Comparison of ENCODE assay signal across 18 cellular contexts in the genomic region with DNA sequence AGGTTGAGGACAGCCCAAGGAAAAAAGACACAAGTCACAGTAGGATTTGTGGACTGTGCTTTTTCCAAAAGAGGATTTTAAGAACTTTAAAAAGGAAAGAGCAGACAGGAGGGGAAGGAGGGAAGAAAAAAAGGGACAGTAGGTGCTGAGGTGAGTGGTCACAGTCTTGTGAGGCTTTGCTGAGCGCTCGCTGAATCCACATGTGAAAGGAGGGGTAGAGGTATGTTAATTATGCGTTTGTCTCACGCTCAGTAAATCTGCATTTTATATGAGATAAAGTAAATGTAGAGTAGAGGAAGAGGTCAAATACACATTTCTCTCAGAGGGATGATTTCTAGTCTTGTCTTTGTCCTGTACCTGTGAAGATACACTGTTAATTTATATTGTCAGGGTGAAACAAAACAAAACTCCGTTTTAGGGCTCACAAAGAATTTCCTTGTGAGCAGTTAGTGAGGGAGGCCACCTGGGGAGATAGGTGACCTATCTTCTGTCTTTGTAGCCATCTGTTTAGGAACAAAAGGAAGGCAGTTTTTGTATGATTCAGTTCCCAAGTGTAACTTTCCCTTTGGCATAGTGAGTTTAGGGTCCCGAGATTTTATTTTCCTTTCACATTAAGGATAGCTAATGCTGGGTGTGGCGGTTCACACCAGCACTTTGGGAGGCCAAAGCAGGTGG. TPM values are rescaled to one million over a fixed set of nuclear protein-coding genes. Genes with fewer than 3 reads are reported as not detected.
A peak's percentile ranks its signal among the peaks of the same experiment; 100 is the strongest.
DNase-seq lines count a peak whose midpoint lies in the region; TF ChIP-seq lines count a peak whose summit lies in the region.
"Had no signal": no experiment of that assay in that cellular context is flagged by ENCODE, and none has a peak within 500 bp of the region (broad histone marks: within the 10 kb centered on the region; RNA-seq: fewer than 3 reads in every experiment).

No MANE protein-coding gene starts in this region.

- no peaks in the 10 kb centered on the region for H4K20me1 ChIP-seq in MM.1S (ENCODE audit: insufficient read depth, low read length)
- H4K20me1 ChIP-seq in mammary epithelial cell (ENCODE audit: insufficient read depth, low read length): no peaks in the 10 kb centered on the region
- H4K20me1 ChIP-seq: BLaER1 had no signal

- intact Hi-C loops in mammary epithelial cell (cut with micrococcal nuclease) (loop anchor here (1.0 kb wide), 1 partner anchor 10 kb away; no protein-coding TSS in a partner anchor), transverse colon (cut with DNase I; ENCODE audit: low total_unique reads) (no loop called here)

- TF ChIP-seq CTCF in MM.1S (IDR thresholded peaks at IDR 0.05; ENCODE audit: low read length): no peak
- TF ChIP-seq CTCF in mammary epithelial cell (conservative IDR thresholded peaks at IDR 0.05 in 1 of 2, IDR thresholded peaks at IDR 0.05 in 1 of 2; ENCODE audit: extremely low read depth in 1 of 2, insufficient read depth in 1 of 2, low read depth in 1 of 2, low read length in 2 of 2): no peak
- TF ChIP-seq CTCF in transverse colon (IDR thresholded peaks at IDR 0.05): no peak
- TF ChIP-seq CTCF in tibial nerve (IDR thresholded peaks at IDR 0.05): no peak

- H3K9me3 ChIP-seq in MM.1S (replicated peaks; ENCODE audit: insufficient read depth, low read length) (no peaks in the 10 kb centered on the region), mammary epithelial cell (replicated peaks; ENCODE audit: insufficient read depth, low read length) (no peaks in the 10 kb centered on the region), iPS-20b (ENCODE audit: insufficient read depth, low read depth, low read length) (no peaks in the 10 kb centered on the region), transverse colon (peaks cover 0 to 3% of the 10 kb centered on the region in 2 donors), tibial nerve (peaks cover 0 to 14% (median 0%) of the 10 kb centered on the region in 4 donors)

- no peaks in the 10 kb centered on the region for H3K9me2 ChIP-seq in MM.1S (replicated peaks; ENCODE audit: insufficient read depth, low read length)

- H3K4me3 ChIP-seq in H7 (ENCODE audit: insufficient read depth, low read depth, low read length) (no peak overlapping the region), MM.1S (ENCODE audit: low read length) (no peak overlapping the region), mammary epithelial cell (replicated peaks in 1 of 3; ENCODE audit: insufficient read depth in 1 of 3, low read depth in 2 of 3, low read length in 3 of 3) (peak overlapping the region; percentile 2 to 31 (median 12)), iPS-20b (ENCODE audit: low read length) (peak overlapping the region; percentile 32; the same call in 1 of the 2 replicates), transverse colon (no peak overlapping the region), tibial nerve (no peak overlapping the region)
- H3K4me3 ChIP-seq: BLaER1, GM12878 had no signal

- dilution Hi-C loops in mammary epithelial cell (cut with HindIII; ENCODE audit: low sequenced_read_pairs): no loop called here

- H3K9ac ChIP-seq in MM.1S (ENCODE audit: low read length) (no peak overlapping the region), mammary epithelial cell (ENCODE audit: insufficient read depth, low read length) (no peak overlapping the region), iPS-20b (ENCODE audit: low read depth, low read length) (0 out of 2 replicates have a peak overlapping the region, but pooled peaks have one; percentile 12)
- H3K9ac ChIP-seq: BLaER1 had no signal

- no TSS peak for BruUV-seq in mammary epithelial cell (replicated peaks; lab: Mats Ljungman, UMichigan)

- no peaks in the 10 kb centered on the region for H3F3A ChIP-seq in MM.1S (ENCODE audit: insufficient read depth, low read length)

- TF ChIP-seq POLR2A in transverse colon (IDR thresholded peaks at IDR 0.05) (no peak), tibial nerve (IDR thresholded peaks at IDR 0.05) (no peak)

- no peaks in the 10 kb centered on the region for H3K27me3 ChIP-seq in H7 (ENCODE audit: control insufficient read depth, insufficient read depth, low read length)
- no peaks in the 10 kb centered on the region for H3K27me3 ChIP-seq in MM.1S (replicated peaks; ENCODE audit: insufficient read depth, low read length)
- H3K27me3 ChIP-seq in mammary epithelial cell (ENCODE audit: insufficient read depth, low read length): no peaks in the 10 kb centered on the region
- H3K27me3 ChIP-seq in iPS-20b (ENCODE audit: insufficient read depth, low read length): no peaks in the 10 kb centered on the region
- no peaks in the 10 kb centered on the region for H3K27me3 ChIP-seq in transverse colon
- no peaks in the 10 kb centered on the region for H3K27me3 ChIP-seq in tibial nerve
- H3K27me3 ChIP-seq: BLaER1 had no signal

- H3K36me3 ChIP-seq in H7 (replicated peaks; ENCODE audit: control insufficient read depth, insufficient read depth, low read length): no peaks in the 10 kb centered on the region
- no peaks in the 10 kb centered on the region for H3K36me3 ChIP-seq in MM.1S (replicated peaks; ENCODE audit: insufficient read depth, low read length)
- H3K36me3 ChIP-seq in mammary epithelial cell (ENCODE audit: insufficient read depth, low read length): no peaks in the 10 kb centered on the region
- H3K36me3 ChIP-seq in iPS-20b (ENCODE audit: insufficient read depth, low read depth, low read length): no peaks in the 10 kb centered on the region
- H3K36me3 ChIP-seq in transverse colon: no peaks in the 10 kb centered on the region
- no peaks in the 10 kb centered on the region for H3K36me3 ChIP-seq in tibial nerve
- H3K36me3 ChIP-seq: BLaER1 had no signal

- no peaks in the 10 kb centered on the region for H3K4me1 ChIP-seq in MM.1S (ENCODE audit: low read length)
- no peaks in the 10 kb centered on the region for H3K4me1 ChIP-seq in mammary epithelial cell (ENCODE audit: insufficient read depth, low read length)
- H3K4me1 ChIP-seq in iPS-20b (ENCODE audit: insufficient read depth, low read length): peaks cover 12% of the 10 kb centered on the region; the same call in 1 of the 2 replicates
- H3K4me1 ChIP-seq in transverse colon: no peaks in the 10 kb centered on the region
- no peaks in the 10 kb centered on the region for H3K4me1 ChIP-seq in tibial nerve
- H3K4me1 ChIP-seq: BLaER1 had no signal

- H3K4me2 ChIP-seq in MM.1S (ENCODE audit: low read depth, low read length) (peak overlapping the region; percentile 16; the same call in 1 of the 2 replicates), mammary epithelial cell (ENCODE audit: insufficient read depth, low read depth, low read length) (peak overlapping the region; percentile 68)
- H3K4me2 ChIP-seq: BLaER1 had no signal

- WGBS in mammary epithelial cell (ENCODE audit: low coverage, missing lambda C conversion rate): 71% methylated on average over 7 of the region's 7 CpGs
- WGBS in transverse colon (ENCODE audit: low coverage in 1 of 2), 2 donors: 80 to 81% methylated on average over 5 to 7 of the region's 7 CpGs
- 67 to 76% methylated on average over 7 of the region's 7 CpGs for WGBS in tibial nerve, 2 donors

- TF ChIP-seq EP300 in transverse colon (IDR thresholded peaks at IDR 0.05; ENCODE audit: low read depth) (no peak), tibial nerve (IDR thresholded peaks at IDR 0.05) (no peak)

- no peak overlapping the region for H2AFZ ChIP-seq in MM.1S (ENCODE audit: low read length)
- H2AFZ ChIP-seq in mammary epithelial cell (ENCODE audit: low read depth, low read length): peak overlapping the region; percentile 75

- no peaks in the 10 kb centered on the region for H3K79me2 ChIP-seq in MM.1S (ENCODE audit: low read length)
- H3K79me2 ChIP-seq in mammary epithelial cell (ENCODE audit: insufficient read depth, low read length): peaks cover 3% of the 10 kb centered on the region

- H3K27ac ChIP-seq in MM.1S (ENCODE audit: low read length): no peak overlapping the region
- peak overlapping the region; percentile 29 for H3K27ac ChIP-seq in mammary epithelial cell (ENCODE audit: insufficient read depth, low read depth, low read length)
- no peak overlapping the region for H3K27ac ChIP-seq in iPS-20b (ENCODE audit: low read length)
- no peak overlapping the region for H3K27ac ChIP-seq in transverse colon
- H3K27ac ChIP-seq in tibial nerve: no peak overlapping the region
- H3K27ac ChIP-seq: BLaER1 had no signal

- CTCF ChIA-PET in mammary epithelial cell (lab: Charles Lee; ENCODE audit: low non-redundant PET): no interaction called here

- DNase-seq in H7: peak; percentile 54
- DNase-seq in MM.1S: no peak
- peak; percentile 9 for DNase-seq in mammary epithelial cell
- no peak for DNase-seq in NCI-H524 treated with DMSO at 0.1 percent for 48 hours (lab: John Stamatoyannopoulos, UW)
- DNase-seq in transverse colon: no peak
- DNase-seq in tibial nerve (ENCODE audit: low spot score in 2 of 2): no peak
- DNase-seq in NCI-H146 (lab: John Stamatoyannopoulos, UW): no peak
- DNase-seq: CD4-positive, alpha-beta memory T cell; DMS153; GF-D8; KG1; NCI-H1417; NCI-H1930; NCI-H345; NCI-H526 had no signal

- in situ Hi-C loops in mammary epithelial cell (cut with MboI; ENCODE audit: low sequenced_read_pairs in 2 of 2): no loop called here
- in situ Hi-C loops in transverse colon (cut with MboI; ENCODE audit: low pct_ligation_motif_present in 1 of 4, low pct_unique_long_range_greater_than_20kb in 1 of 4, low sequenced_read_pairs in 3 of 4): no loop called here

RNA-seq across cellular contexts. Expression of a gene that starts 25.3 kb away (rescaled TPM):
- 24.5 and 38.9 TPM in 2 replicates for total RNA-seq in H7 (2014; rRNA removed; shearing (Covaris generic))
- total RNA-seq in mammary epithelial cell: 10 to 100 TPM; 35.0 to 40.8 TPM
- 19.5 TPM for polyA plus RNA-seq in mammary epithelial cell
- 108 TPM for polyA minus RNA-seq in mammary epithelial cell
- 1 to 10 TPM; 2.9 to 7.4 (median 7.2) TPM for total RNA-seq in transverse colon
- total RNA-seq in tibial nerve: 10 to 100 TPM; 11.3 to 17.3 (median 14.4) TPM
- total RNA-seq: GM12878 had no signal

Comparison
In these comparisons a context has a peak if more than half of its experiments do, and no peak if none do; other contexts are left out.
1. DNase-seq: peak in H7 (single experiment) and mammary epithelial cell (single experiment); none in MM.1S (single experiment), NCI-H524 treated with DMSO at 0.1 percent for 48 hours (single experiment), transverse colon (single experiment), tibial nerve (0 of 2) and NCI-H146 (single experiment).
2. H3K4me3 ChIP-seq: peak in mammary epithelial cell (3 of 3) and iPS-20b (single experiment); none in H7 (single experiment), MM.1S (single experiment), transverse colon (0 of 4) and tibial nerve (0 of 4).